In the genomic region with DNA sequence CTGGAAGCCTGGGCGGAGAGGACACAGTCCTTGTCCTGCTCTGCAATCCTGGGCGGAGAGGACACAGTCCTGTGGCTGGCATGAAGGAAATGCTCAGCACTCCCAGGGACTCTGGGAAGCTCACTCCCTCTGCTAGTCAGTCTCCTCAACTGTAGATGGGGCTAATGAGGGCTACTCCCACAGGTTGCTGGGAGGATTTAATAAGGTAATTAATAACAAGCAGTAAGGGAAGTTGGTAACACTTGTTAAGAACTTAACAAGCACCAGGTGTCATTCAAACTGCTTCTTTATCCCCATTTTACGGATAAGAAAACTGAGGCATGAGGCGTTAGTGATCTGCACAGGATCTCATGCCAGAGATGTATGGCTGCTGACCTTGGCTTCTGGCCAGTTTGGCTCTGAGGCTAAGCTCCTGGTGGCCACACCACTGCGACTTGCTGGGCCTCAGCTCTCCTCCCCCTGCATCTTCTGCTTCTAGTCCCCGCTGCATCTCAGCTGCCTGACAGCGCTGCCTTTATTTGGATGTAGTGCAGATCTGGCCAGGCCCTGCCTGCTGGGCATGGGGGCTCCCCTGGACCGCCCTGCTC, we compare ENCODE assay signal across 22 cellular contexts. TPM values are rescaled to one million over a fixed set of nuclear protein-coding genes. Genes with fewer than 3 reads are reported as not detected.
DNase-seq lines count a peak whose midpoint lies in the region; ATAC-seq, FAIRE-seq and TF ChIP-seq lines count a peak whose summit lies in the region.
"Had no signal": no experiment of that assay in that cellular context is flagged by ENCODE, and none has a peak within 500 bp of the region (broad histone marks: within the 10 kb centered on the region; RNA-seq: fewer than 3 reads in every experiment).

No MANE protein-coding gene starts in this region.

- peaks cover 5% of the 10 kb centered on the region for H3K9me3 Mint-ChIP-seq in activated CD4-positive, alpha-beta T cell treated with anti-CD3 and anti-CD28 coated beads, Interleukin-2, amount 10 ng/mL, durations not matched to agents 7 days and 5 days
- H3K9me3 Mint-ChIP-seq: activated CD4-positive, alpha-beta T cell treated with anti-CD3 and anti-CD28 coated beads, Interleukin-2, amount 10 ng/mL, durations not matched to agents 24 days and 14 days; activated naive CD8-positive, alpha-beta T cell treated with anti-CD3 and anti-CD28 coated beads for 36 hours; activated T-cell treated with anti-CD3 and anti-CD28 coated beads, Interleukin-2, amount 50 U/mL, for 4 hours had no signal

- H3K9ac ChIP-seq in Loucy (ENCODE audit: low read depth, low read length, poor library complexity, severe bottlenecking), result peak overlapping the region; percentile 72
- H3K9ac ChIP-seq: neural progenitor cell had no signal

- no peak overlapping the region for H3K27ac ChIP-seq in osteoblast (ENCODE audit: low read depth, low read length)
- H3K27ac ChIP-seq: cardiac muscle cell, neural progenitor cell had no signal

- no peaks in the 10 kb centered on the region for H3K27me3 ChIP-seq in Loucy (ENCODE audit: insufficient read depth, low read length, poor library complexity, severe bottlenecking)
- H3K27me3 ChIP-seq in osteoblast (ENCODE audit: insufficient read depth, low read length), result no peaks in the 10 kb centered on the region
- H3K27me3 ChIP-seq: cardiac muscle cell, neural progenitor cell had no signal

- CTCF ChIA-PET in activated CD4-positive, alpha-beta T cell treated with anti-CD3 and anti-CD28 coated beads, Interleukin-2, amount 10 ng/mL, durations not matched to agents 7 days and 5 days (lab: Charles Lee), result interaction anchor here (0.6 to 1.8 kb wide), 6 partner anchors 12 to 1078 kb away, joined by 3 to 8 read pairs (median 4); no protein-coding TSS in a partner anchor

- H3K4me1 ChIP-seq in Loucy (ENCODE audit: insufficient read depth, low read length, poor library complexity, severe bottlenecking) (peaks cover 78% of the 10 kb centered on the region), osteoblast (ENCODE audit: insufficient read depth, low read length) (peaks cover 12% of the 10 kb centered on the region)

- no peaks in the 10 kb centered on the region for H3K9me3 ChIP-seq in Loucy (ENCODE audit: insufficient read depth, low read depth, low read length)
- no peaks in the 10 kb centered on the region for H3K9me3 ChIP-seq in osteoblast (ENCODE audit: low read depth, low read length)

- no peak overlapping the region for H3K4me3 Mint-ChIP-seq in activated CD4-positive, alpha-beta T cell treated with anti-CD3 and anti-CD28 coated beads, Interleukin-2, amount 10 ng/mL, durations not matched to agents 7 days and 5 days
- H3K4me3 Mint-ChIP-seq: activated naive CD8-positive, alpha-beta T cell treated with anti-CD3 and anti-CD28 coated beads for 36 hours; neural progenitor cell had no signal

- TF ChIP-seq CTCF in Loucy (conservative IDR thresholded peaks at IDR 0.05; ENCODE audit: low read length) (peak; percentile 31), choroid plexus epithelial cell (conservative IDR thresholded peaks at IDR 0.05; ENCODE audit: low read depth, low read length) (peak; percentile 25), osteoblast (IDR thresholded peaks at IDR 0.05; ENCODE audit: extremely low read depth, low read depth, low read length) (no peak)

- peaks cover 13% of the 10 kb centered on the region for H3K27me3 Mint-ChIP-seq in activated CD4-positive, alpha-beta T cell treated with anti-CD3 and anti-CD28 coated beads, Interleukin-2, amount 10 ng/mL, durations not matched to agents 7 days and 5 days
- H3K27me3 Mint-ChIP-seq: activated naive CD8-positive, alpha-beta T cell treated with anti-CD3 and anti-CD28 coated beads for 36 hours had no signal

- FAIRE-seq in GM19239 (lab: Jason Lieb, UNC) (no peak), GM12891 (lab: Jason Lieb, UNC) (no peak)

- H4K20me1 ChIP-seq in Loucy (ENCODE audit: insufficient read depth, low read length, poor library complexity, severe bottlenecking) (no peaks in the 10 kb centered on the region), osteoblast (ENCODE audit: insufficient read depth, low read length) (no peaks in the 10 kb centered on the region)

- no peaks in the 10 kb centered on the region for H3K9me2 ChIP-seq in Loucy (replicated peaks; ENCODE audit: low read depth, low read length)

- H3F3A ChIP-seq in Loucy (ENCODE audit: low read depth), result peaks cover 21% of the 10 kb centered on the region

- no peak for ATAC-seq in sciatic nerve

- H3K79me2 ChIP-seq in Loucy (ENCODE audit: insufficient read depth, low read length) (no peaks in the 10 kb centered on the region), osteoblast (ENCODE audit: insufficient read depth, low read length) (no peaks in the 10 kb centered on the region)

- POLR2A ChIA-PET in activated CD4-positive, alpha-beta T cell treated with anti-CD3 and anti-CD28 coated beads, Interleukin-2, amount 10 ng/mL, durations not matched to agents 7 days and 5 days (lab: Charles Lee), result no interaction called here

- H3K36me3 ChIP-seq in Loucy (ENCODE audit: insufficient read depth, low read length), result no peaks in the 10 kb centered on the region
- H3K36me3 ChIP-seq in osteoblast (ENCODE audit: insufficient read depth, low read length), result no peaks in the 10 kb centered on the region
- H3K36me3 ChIP-seq: cardiac muscle cell, neural progenitor cell had no signal

- H3K27ac Mint-ChIP-seq in activated CD4-positive, alpha-beta T cell treated with anti-CD3 and anti-CD28 coated beads, Interleukin-2, amount 10 ng/mL, durations not matched to agents 7 days and 5 days, result peak overlapping the region; percentile 75
- H3K27ac Mint-ChIP-seq: neural progenitor cell had no signal

- no peak for TF ChIP-seq POLR2A in GM12891 (IDR thresholded peaks at IDR 0.05; ENCODE audit: low read depth, low read length)

- peaks cover 3% of the 10 kb centered on the region for H3K36me3 Mint-ChIP-seq in activated CD4-positive, alpha-beta T cell treated with anti-CD3 and anti-CD28 coated beads, Interleukin-2, amount 10 ng/mL, durations not matched to agents 7 days and 5 days (ENCODE audit: low read depth)
- H3K36me3 Mint-ChIP-seq: activated naive CD8-positive, alpha-beta T cell treated with anti-CD3 and anti-CD28 coated beads for 36 hours; neural progenitor cell had no signal

- H3K4me3 ChIP-seq in Loucy (ENCODE audit: low read length, poor library complexity, severe bottlenecking), result peak overlapping the region; percentile 54
- H3K4me3 ChIP-seq in choroid plexus epithelial cell (ENCODE audit: low read depth, low read length), result no peak overlapping the region
- no peak overlapping the region for H3K4me3 ChIP-seq in osteoblast (ENCODE audit: insufficient read depth, low read length)
- H3K4me3 ChIP-seq: cardiac muscle cell, neural progenitor cell had no signal

- H2AFZ ChIP-seq in Loucy (ENCODE audit: low read length) (no peak overlapping the region), osteoblast (ENCODE audit: low read length) (no peak overlapping the region)
- H2AFZ ChIP-seq: neural progenitor cell had no signal

- H3K4me2 ChIP-seq in Loucy (ENCODE audit: low read depth, low read length, poor library complexity, severe bottlenecking) (peak overlapping the region; percentile 69), osteoblast (ENCODE audit: insufficient read depth, low read length) (no peak overlapping the region)
- H3K4me2 ChIP-seq: neural progenitor cell had no signal

- no peak for DNase-seq in activated CD4-positive, alpha-beta T cell treated with anti-CD3 and anti-CD28 coated beads, Interleukin-2, amount 10 ng/mL, durations not matched to agents 7 days and 5 days
- no peak for DNase-seq in activated CD4-positive, alpha-beta T cell treated with anti-CD3 and anti-CD28 coated beads for 4 hours
- DNase-seq in choroid plexus epithelial cell (ENCODE audit: low read depth), result no peak
- DNase-seq in osteoblast (ENCODE audit: insufficient read length, low spot score, missing footprints), result peak; percentile 78
- DNase-seq in sciatic nerve (ENCODE audit: low spot score), result no peak
- no peak for DNase-seq in GM19239 (ENCODE audit: insufficient read length, low spot score)
- no peak for DNase-seq in GM12891 (ENCODE audit: insufficient read length, low spot score)
- DNase-seq: ACHN; activated CD4-positive, alpha-beta T cell treated with anti-CD3 and anti-CD28 coated beads, Interleukin-2, amount 10 ng/mL, durations not matched to agents 24 days and 14 days; activated naive CD8-positive, alpha-beta T cell treated with anti-CD3 and anti-CD28 coated beads for 36 hours; activated T-cell treated with anti-CD3 and anti-CD28 coated beads, Interleukin-2, amount 50 U/mL, for 4 hours; effector CD4-positive, alpha-beta T cell; islet precursor cell; mesendoderm; MM.1S; NCI-H1694 treated with DMSO at 0.1 percent for 48 hours; NCI-H446 treated with DMSO at 0.1 percent for 48 hours; retina; SIG-M5 had no signal

- intact Hi-C loops in sciatic nerve (cut with DNase I), result loop anchor here (10.0 kb wide), 1 partner anchor 107 kb away; no protein-coding TSS in a partner anchor

- H3K4me1 Mint-ChIP-seq in activated CD4-positive, alpha-beta T cell treated with anti-CD3 and anti-CD28 coated beads, Interleukin-2, amount 10 ng/mL, durations not matched to agents 7 days and 5 days, result peaks cover 72% of the 10 kb centered on the region

TF ChIP-seq in GM12891, 5 proteins besides CTCF, POLR2A, EP300 and RAD21:
- TF ChIP-seq POLR2AphosphoS5 (IDR thresholded peaks at IDR 0.05; ENCODE audit: low read depth, low read length) (no peak), PAX5 (IDR thresholded peaks at IDR 0.05; ENCODE audit: insufficient read depth, low read length, severe bottlenecking) (no peak), TAF1 (IDR thresholded peaks at IDR 0.05; ENCODE audit: low read depth, low read length) (no peak), SPI1 (IDR thresholded peaks at IDR 0.05; ENCODE audit: low read depth, low read length) (no peak), POU2F2 (IDR thresholded peaks at IDR 0.05; ENCODE audit: low read depth, low read length) (no peak)

RNA-seq across cellular contexts. Expression of a gene that starts 54.1 kb away (rescaled TPM):
- under 1 TPM in 1 of 2 experiments, not detected in 1; 0.10 TPM for total RNA-seq in activated CD4-positive, alpha-beta T cell treated with anti-CD3 and anti-CD28 coated beads, Interleukin-2, amount 10 ng/mL, durations not matched to agents 7 days and 5 days
- total RNA-seq in osteoblast (1.1 TPM in 1 of 2 replicates, not detected in the other), sciatic nerve (12.3 TPM)
- polyA plus RNA-seq in GM12891 (2012; ENCODE audit: low read depth, missing spikeins), result 0.08 TPM
- total RNA-seq: cardiac muscle cell had no signal
- polyA plus RNA-seq: cardiac muscle cell had no signal
